20 cellular contexts compared by ENCODE assay signal in genomic region chr2:237384672-237385020, GRCh38.
"Had no signal": no experiment of that assay in that cellular context is flagged by ENCODE, and none has a peak within 500 bp of the region (broad histone marks: within the 10 kb centered on the region; RNA-seq: fewer than 3 reads in every experiment).

No MANE protein-coding gene starts in this region.

- H3K36me3 ChIP-seq: cardiac muscle cell, left lung, pancreas, right lobe of liver had no signal

- H3K4me1 ChIP-seq: left lung, pancreas, right lobe of liver had no signal

- H3K9me3 ChIP-seq: left lung, mucosa of descending colon, pancreas, right lobe of liver had no signal

- ATAC-seq: left lung; mucosa of descending colon; naive thymus-derived CD8-positive, alpha-beta T cell; pancreas; right lobe of liver; SK-N-SH treated with all-trans-retinoic acid at 6 μM for 48 hours had no signal

- DNase-seq: activated CD4-positive, alpha-beta T cell treated with anti-CD3 and anti-CD28 coated beads, Interleukin-2, amount 50 U/mL, for 1 hour; activated CD4-positive, CD25-positive, alpha-beta regulatory T cell treated with anti-CD3 and anti-CD28 coated beads, Interleukin-2, amount 50 U/mL, for 72 hours; activated CD8-positive, alpha-beta memory T cell treated with anti-CD3 and anti-CD28 coated beads, Interleukin-2, amount 50 U/mL, for 48 hours; activated effector memory CD4-positive, alpha-beta T cell treated with anti-CD3 and anti-CD28 coated beads, Interleukin-2, amount 50 U/mL, for 16 hours; activated T-cell treated with anti-CD3 and anti-CD28 coated beads, Interleukin-2, amount 50 U/mL, for 48 hours; effector memory CD4-positive, alpha-beta T cell; foreskin melanocyte; head of caudate nucleus; left lung; mucosa of descending colon; naive thymus-derived CD8-positive, alpha-beta T cell; pancreas; right lobe of liver; stimulated activated naive CD4-positive, alpha-beta T cell; substantia nigra; T-helper 1 cell had no signal

- H3K27ac ChIP-seq: cardiac muscle cell, left lung, pancreas, right lobe of liver, VCaP had no signal

- H3K27me3 ChIP-seq: cardiac muscle cell, left lung, pancreas, right lobe of liver, tibial nerve had no signal

- H3K4me3 ChIP-seq: cardiac muscle cell, left lung, mucosa of descending colon, pancreas, right lobe of liver, tibial nerve had no signal
